13 cellular contexts compared by ENCODE assay signal in the genomic region with DNA sequence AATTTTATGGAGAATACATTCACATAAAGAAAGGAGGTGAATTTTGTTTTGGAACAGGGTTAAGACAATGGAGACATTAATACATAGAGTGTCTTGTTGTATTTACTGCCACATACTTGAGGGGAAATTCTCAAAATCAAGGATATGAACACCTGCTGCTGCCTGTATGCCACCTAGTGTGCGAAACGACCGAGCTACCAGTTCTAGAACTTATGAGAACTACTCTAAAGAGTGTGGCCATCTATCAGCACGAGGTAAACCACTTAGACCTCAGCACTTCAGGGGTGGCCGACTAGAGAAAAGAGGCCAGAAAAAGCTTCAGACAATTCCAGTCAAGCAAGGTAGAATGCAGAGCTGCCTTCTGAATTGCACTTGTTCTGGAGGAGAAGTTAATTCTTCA. TPM values are rescaled to one million over a fixed set of nuclear protein-coding genes. Genes with fewer than 3 reads are reported as not detected.
A peak's percentile ranks its signal among the peaks of the same experiment; 100 is the strongest.
DNase-seq lines count a peak whose midpoint lies in the region; ATAC-seq, FAIRE-seq and TF ChIP-seq lines count a peak whose summit lies in the region.
"Had no signal": no experiment of that assay in that cellular context is flagged by ENCODE, and none has a peak within 500 bp of the region (broad histone marks: within the 10 kb centered on the region; RNA-seq: fewer than 3 reads in every experiment).

No MANE protein-coding gene starts in this region.

- FAIRE-seq in K562 (lab: Jason Lieb, UNC), result peak; percentile 35

- POLR2A ChIA-PET in K562 (lab: Yijun Ruan, JAX), result interaction anchor here (0.8 to 3.6 kb wide), 4 partner anchors 11 to 32 kb away, joined by 3 to 26 read pairs (median 12); no protein-coding TSS in a partner anchor

- H3K4me2 ChIP-seq in OCI-LY3 (ENCODE audit: low read length) (no peak overlapping the region), K562 (ENCODE audit: insufficient read depth, low read length) (no peak overlapping the region)

- H4K20me1 ChIP-seq in OCI-LY3 (ENCODE audit: insufficient read depth, low read length), result no peaks in the 10 kb centered on the region
- H4K20me1 ChIP-seq in K562 (replicated peaks; ENCODE audit: control insufficient read depth, insufficient read depth, low read length), result no peaks in the 10 kb centered on the region

- H3K36me3 ChIP-seq in cardiac muscle cell (peaks cover 39% of the 10 kb centered on the region), OCI-LY3 (replicated peaks; ENCODE audit: low read depth, low read length) (peaks cover 37% of the 10 kb centered on the region), K562 (ENCODE audit: control insufficient read depth, insufficient read depth, low read length) (peaks cover 51% of the 10 kb centered on the region), thyroid gland (peaks cover 48 to 49% of the 10 kb centered on the region in 2 donors)

- BruUV-seq in K562 (replicated peaks; lab: Mats Ljungman, UMichigan), result TSS peak; percentile 29

- H3K9me3 ChIP-seq in cardiac muscle cell (ENCODE audit: low read depth), result no peaks in the 10 kb centered on the region
- no peaks in the 10 kb centered on the region for H3K9me3 ChIP-seq in OCI-LY3 (ENCODE audit: insufficient read depth, low read length)
- no peaks in the 10 kb centered on the region for H3K9me3 ChIP-seq in K562 (replicated peaks; ENCODE audit: control insufficient read depth, insufficient read depth, low read depth, low read length)
- H3K9me3 ChIP-seq in thyroid gland, result no peaks in the 10 kb centered on the region
- H3K9me3 ChIP-seq: HAP-1 had no signal

- H3K79me2 ChIP-seq in OCI-LY3 (ENCODE audit: low read length) (no peaks in the 10 kb centered on the region), K562 (ENCODE audit: control insufficient read depth, insufficient read depth, low read length) (no peaks in the 10 kb centered on the region)

- H3K9ac ChIP-seq in OCI-LY3 (ENCODE audit: low read length), result no peak overlapping the region
- no peak overlapping the region for H3K9ac ChIP-seq in K562 (ENCODE audit: insufficient read depth in 1 of 2, low read depth in 2 of 2, low read length in 2 of 2)

- peak in 1 of 2 experiments; percentile 33; a peak in 1 of 4 replicates for TF ChIP-seq RAD21 in K562 (CRISPR knock-in tag; conservative IDR thresholded peaks at IDR 0.05 in 1 of 2, IDR thresholded peaks at IDR 0.05 in 1 of 2)

- intact Hi-C loops in Right ventricle myocardium superior (cut with DNase I), result loop anchor here (10.0 kb wide), 1 partner anchor 72 kb away; the partner anchor contains the start of gene MTCH2
- intact Hi-C loops in K562 (cut with micrococcal nuclease), result loop anchor here (5.0 kb wide), 1 partner anchor 74 kb away; the partner anchor contains the start of gene MTCH2
- intact Hi-C loops in thyroid gland (cut with DNase I), result no loop called here

- TF ChIP-seq POLR2A in K562 (conservative IDR thresholded peaks at IDR 0.05), result no peak
- TF ChIP-seq POLR2A in thyroid gland (IDR thresholded peaks at IDR 0.05), result no peak

- WGBS in K562 (ENCODE audit: insufficient coverage, low coverage, missing lambda C conversion rate), result 69% methylated on average over 5 of the region's 5 CpGs
- 33 to 36% methylated on average over 5 of the region's 5 CpGs for WGBS in thyroid gland, 2 donors

- in situ Hi-C loops in K562 (cut with MboI), result no loop called here

- ATAC-seq in Right ventricle myocardium superior (ENCODE audit: poor library complexity) (no peak), K562 (peak; percentile 32)
- ATAC-seq: sciatic nerve had no signal

- TF ChIP-seq EP300 in K562 (IDR thresholded peaks at IDR 0.05; ENCODE audit: low read length), result no peak

- H3K27ac ChIP-seq in cardiac muscle cell, result peak overlapping the region; percentile 50
- H3K27ac ChIP-seq in OCI-LY3 (ENCODE audit: low read length), result peak overlapping the region; percentile 35
- no peak overlapping the region for H3K27ac ChIP-seq in K562 (ENCODE audit: extremely low read depth, low read depth, low read length)
- H3K27ac ChIP-seq in thyroid gland, result no peak overlapping the region

- H3K27me3 ChIP-seq in cardiac muscle cell (no peaks in the 10 kb centered on the region), OCI-LY3 (ENCODE audit: low read depth, low read length) (no peaks in the 10 kb centered on the region), K562 (ENCODE audit: control insufficient read depth in 2 of 2, insufficient read depth in 2 of 2, low read length in 2 of 2) (no peaks in the 10 kb centered on the region), thyroid gland (no peaks in the 10 kb centered on the region)

- H2AFZ ChIP-seq in OCI-LY3 (ENCODE audit: low read depth, low read length), result no peak overlapping the region
- no peak overlapping the region for H2AFZ ChIP-seq in K562 (ENCODE audit: low read depth, low read length)

- peak in 1 of 2 donors; percentile 6 for DNase-seq in cardiac muscle cell (ENCODE audit: low read depth in 1 of 2, low spot score in 1 of 2)
- DNase-seq in Right ventricle myocardium superior, result no peak
- DNase-seq in K562 (ENCODE audit: extremely low read depth in 1 of 4, low spot score in 3 of 4), result no peak
- peak; percentile 41 to 69 for DNase-seq in thyroid gland
- no peak for DNase-seq in superior temporal gyrus (ENCODE audit: extremely low spot score)
- no peak for DNase-seq in stimulated activated naive CD4-positive, alpha-beta T cell (lab: John Stamatoyannopoulos, UW)
- no peak for DNase-seq in stimulated activated CD4-positive, alpha-beta T cell treated with anti-CD3 and anti-CD28 coated beads, Interleukin-4, amount 100 ng/mL, for 24 hours
- DNase-seq: activated CD4-positive, alpha-beta T cell treated with anti-CD3 and anti-CD28 coated beads for 48 hours; aorta; NCI-H446 had no signal

- H3K4me3 ChIP-seq in cardiac muscle cell, result no peak overlapping the region
- no peak overlapping the region for H3K4me3 ChIP-seq in OCI-LY3 (ENCODE audit: low read length)
- H3K4me3 ChIP-seq in K562, result no peak overlapping the region
- H3K4me3 ChIP-seq in thyroid gland (replicated peaks in 1 of 3), result no peak overlapping the region
- H3K4me3 ChIP-seq: HAP-1 had no signal

- no peaks in the 10 kb centered on the region for H3K9me1 ChIP-seq in K562 (ENCODE audit: control insufficient read depth, insufficient read depth, low read length)

- CTCF ChIA-PET in K562 (lab: Yijun Ruan, JAX; ENCODE audit: low intra/inter-chr PET ratio), result no interaction called here

- no peaks in the 10 kb centered on the region for H3K4me1 ChIP-seq in cardiac muscle cell (ENCODE audit: low read depth)
- peaks cover 15% of the 10 kb centered on the region for H3K4me1 ChIP-seq in OCI-LY3 (ENCODE audit: low read length)
- H3K4me1 ChIP-seq in K562 (replicated peaks in 1 of 2; ENCODE audit: control insufficient read depth in 2 of 2, insufficient read depth in 2 of 2, low read length in 2 of 2), result peaks cover 0 to 7% of the 10 kb centered on the region in 2 experiments; a peak in 1 of 5 replicates
- no peaks in the 10 kb centered on the region for H3K4me1 ChIP-seq in thyroid gland
- H3K4me1 ChIP-seq: HAP-1 had no signal

- no peak for TF ChIP-seq CTCF in cardiac muscle cell (IDR thresholded peaks at IDR 0.05; ENCODE audit: low read depth, low read length)
- peak; percentile 38 for TF ChIP-seq CTCF in OCI-LY3 (IDR thresholded peaks at IDR 0.05; ENCODE audit: low read depth, low read length)
- peak in 2 of 3 experiments; percentile 19 to 34; a peak in 2 of 6 replicates for TF ChIP-seq CTCF in K562 (IDR thresholded peaks at IDR 0.05 in 2 of 3, conservative IDR thresholded peaks at IDR 0.05 in 1 of 3; ENCODE audit: insufficient read depth in 2 of 3, low read depth in 1 of 3, low read length in 3 of 3)
- TF ChIP-seq CTCF in thyroid gland (IDR thresholded peaks at IDR 0.05), result no peak

RNA-seq across cellular contexts. Expression of gene AGBL2, which starts 1.5 kb away (rescaled TPM):
- total RNA-seq in cardiac muscle cell (0.25 and 0.69 TPM in 2 replicates), Right ventricle myocardium superior (0.35 TPM), K562 (2014; rRNA removed) (2.6 and 6.5 TPM in 2 replicates), K562 (2014; rRNA removed; fragmentation: Illumina TruSeq; extraction: Trizol) (0.64 and 1.3 TPM in 2 replicates), K562 (2015; rRNA removed; fragmentation: Illumina TruSeq; extraction: Trizol) (0.64 and 0.94 TPM in 2 replicates), K562 (2021) (0.93 and 0.96 TPM in 2 replicates), thyroid gland (1 to 10 TPM in 1 of 4 donors, under 1 TPM in 3; 0.59 to 1.1 (median 0.87) TPM)
- polyA plus RNA-seq in cardiac muscle cell (1.7 TPM in 1 of 2 replicates, not detected in the other), K562 (2011; rRNA removed) (2.1 and 2.3 TPM in 2 replicates), K562 (2014; fragmentation: Illumina TruSeq; extraction: Trizol) (0.76 and 1.4 TPM in 2 replicates), K562 (2014; fragmentation: Nextera tagmentation; extraction: Ambion mirVana) (under 1 TPM; 0.57 to 0.73 TPM), K562 (2014; rRNA removed) (2.8 and 6.1 TPM in 2 replicates)
- total RNA-seq in K562 (2011; cell fraction: chromatin; rRNA removed; ENCODE audit: low replicate concordance), result 2.0 and 5.8 TPM in 2 replicates
- total RNA-seq in K562 (2011; cell fraction: nucleolus; rRNA removed), result 6.4 and 8.3 TPM in 2 replicates
- total RNA-seq in K562 (2011; cell fraction: nucleoplasm; rRNA removed), result 4.8 and 11.8 TPM in 2 replicates
- 1.2 and 1.5 TPM in 2 replicates for polyA plus RNA-seq in K562 (2011; cell fraction: cytosol; rRNA removed)
- polyA plus RNA-seq in K562 (2011; cell fraction: nucleus; rRNA removed), result 11.7 and 18.0 TPM in 2 replicates
- 2.0 and 2.2 TPM in 2 replicates for polyA plus RNA-seq in K562 (2012)
- polyA minus RNA-seq in K562 (2011; rRNA and poly(A)+ RNA removed), result 0.25 and 0.48 TPM in 2 replicates
- 0.76 TPM in 1 of 2 replicates, not detected in the other for polyA minus RNA-seq in K562 (2011; cell fraction: cytosol; rRNA and poly(A)+ RNA removed)
- polyA minus RNA-seq in K562 (2011; cell fraction: nucleus; rRNA and poly(A)+ RNA removed), result 3.6 and 4.1 TPM in 2 replicates

RNA-seq across cellular contexts. Expression of gene FNBP4, which starts 50.4 kb away (rescaled TPM):
- total RNA-seq in cardiac muscle cell (57.8 and 104 TPM in 2 replicates), Right ventricle myocardium superior (41.0 TPM), K562 (2014; rRNA removed) (71.0 and 73.6 TPM in 2 replicates), K562 (2014; rRNA removed; fragmentation: Illumina TruSeq; extraction: Trizol) (75.5 and 90.3 TPM in 2 replicates), K562 (2015; rRNA removed; fragmentation: Illumina TruSeq; extraction: Trizol) (87.9 and 93.4 TPM in 2 replicates), K562 (2021) (76.9 and 80.3 TPM in 2 replicates), thyroid gland (100 to 1,000 TPM; 156 to 232 (median 194) TPM)
- polyA plus RNA-seq in cardiac muscle cell (51.2 and 104 TPM in 2 replicates), K562 (2011; rRNA removed) (101 and 126 TPM in 2 replicates), K562 (2014; fragmentation: Illumina TruSeq; extraction: Trizol) (95.1 and 104 TPM in 2 replicates), K562 (2014; fragmentation: Nextera tagmentation; extraction: Ambion mirVana) (10 to 100 TPM; 11.5 to 14.5 TPM), K562 (2014; rRNA removed) (78.6 and 111 TPM in 2 replicates)
- 294 and 680 TPM in 2 replicates for total RNA-seq in K562 (2011; cell fraction: chromatin; rRNA removed; ENCODE audit: low replicate concordance)
- total RNA-seq in K562 (2011; cell fraction: nucleolus; rRNA removed), result 160 and 203 TPM in 2 replicates
- total RNA-seq in K562 (2011; cell fraction: nucleoplasm; rRNA removed), result 241 and 259 TPM in 2 replicates
- 66.1 and 69.3 TPM in 2 replicates for polyA plus RNA-seq in K562 (2011; cell fraction: cytosol; rRNA removed)
- polyA plus RNA-seq in K562 (2011; cell fraction: nucleus; rRNA removed), result 375 and 390 TPM in 2 replicates
- 38.3 and 49.9 TPM in 2 replicates for polyA plus RNA-seq in K562 (2012)
- polyA minus RNA-seq in K562 (2011; rRNA and poly(A)+ RNA removed), result 96.7 and 101 TPM in 2 replicates
- polyA minus RNA-seq in K562 (2011; cell fraction: cytosol; rRNA and poly(A)+ RNA removed), result 39.9 and 65.5 TPM in 2 replicates
- 154 and 214 TPM in 2 replicates for polyA minus RNA-seq in K562 (2011; cell fraction: nucleus; rRNA and poly(A)+ RNA removed)

Comparison
In these comparisons a context has a peak if more than half of its experiments do, and no peak if none do; other contexts are left out.
1. DNase-seq: peak in thyroid gland (2 of 2); none in Right ventricle myocardium superior (single experiment), K562 (0 of 4), superior temporal gyrus (single experiment), stimulated activated naive CD4-positive, alpha-beta T cell (0 of 6) and stimulated activated CD4-positive, alpha-beta T cell treated with anti-CD3 and anti-CD28 coated beads, Interleukin-4, amount 100 ng/mL, for 24 hours (single experiment).
2. H3K27ac ChIP-seq: peak in cardiac muscle cell (single experiment) and OCI-LY3 (single experiment); none in K562 (single experiment) and thyroid gland (0 of 3).
3. CTCF ChIP-seq: peak in OCI-LY3 (single experiment) and K562 (2 of 3); none in cardiac muscle cell (single experiment) and thyroid gland (0 of 6).